ENCODE assay signal across 25 cellular contexts in the genomic region with DNA sequence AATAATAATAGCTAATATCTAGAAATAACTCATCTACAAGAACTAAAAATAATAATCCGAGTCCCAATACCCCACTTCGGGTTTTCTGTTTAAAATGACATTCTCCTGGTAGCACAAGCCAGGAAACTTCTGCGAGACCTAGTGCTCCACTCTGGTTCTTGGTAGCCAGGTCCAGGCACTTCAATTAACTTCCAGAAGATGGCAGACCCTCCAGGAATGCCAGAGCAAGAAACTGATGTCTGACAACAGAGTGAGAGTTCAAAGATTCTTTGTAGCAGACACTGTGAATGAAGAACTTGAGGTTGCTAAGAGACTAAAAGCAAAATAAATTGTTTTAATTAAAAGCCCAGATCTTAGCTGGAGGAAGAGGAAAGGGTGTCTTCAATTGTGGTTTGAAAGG.
A peak's percentile ranks its signal among the peaks of the same experiment; 100 is the strongest.
DNase-seq lines count a peak whose midpoint lies in the region; ATAC-seq and TF ChIP-seq lines count a peak whose summit lies in the region.
"Had no signal": no experiment of that assay in that cellular context is flagged by ENCODE, and none has a peak within 500 bp of the region (broad histone marks: within the 10 kb centered on the region; RNA-seq: fewer than 3 reads in every experiment).

No MANE protein-coding gene starts in this region.

- no peaks in the 10 kb centered on the region for H3K36me3 ChIP-seq in esophagus muscularis mucosa
- H3K36me3 ChIP-seq: gastrocnemius medialis had no signal

- TF ChIP-seq POLR2A in esophagus muscularis mucosa (IDR thresholded peaks at IDR 0.05; ENCODE audit: low read depth), result no peak

- no peak overlapping the region for H3K4me3 Mint-ChIP-seq in WTC11
- H3K4me3 Mint-ChIP-seq: activated CD8-positive, alpha-beta T cell treated with anti-CD3 and anti-CD28 coated beads, Interleukin-2, amount 10 ng/mL, durations not matched to agents 7 days and 5 days; activated T-cell treated with anti-CD3 and anti-CD28 coated beads, Interleukin-2, amount 50 U/mL, for 24 hours; natural killer cell; stimulated activated effector memory CD8-positive, alpha-beta T cell treated with anti-CD3 and anti-CD28 coated beads, Interleukin-12 subunit alpha, Interleukin-12 subunit beta, amount 100 ng/mL, for 72 hours; T-helper 2 cell treated with Interferon-gamma antibody and Interleukin-4, amounts not matched to agents 5 μg/mL and 100 μg/mL, for 36 hours had no signal

- POLR2A ChIA-PET in WTC11 (lab: Charles Lee), result no interaction called here

- no peaks in the 10 kb centered on the region for H3K27me3 ChIP-seq in esophagus muscularis mucosa
- H3K27me3 ChIP-seq: dorsolateral prefrontal cortex, gastrocnemius medialis, testis had no signal

- no peaks in the 10 kb centered on the region for H3K9me3 ChIP-seq in esophagus muscularis mucosa
- H3K9me3 ChIP-seq: gastrocnemius medialis, testis had no signal

- H3K27me3 Mint-ChIP-seq in WTC11 (ENCODE audit: low read depth), result no peaks in the 10 kb centered on the region
- H3K27me3 Mint-ChIP-seq: activated T-cell treated with anti-CD3 and anti-CD28 coated beads, Interleukin-2, amount 50 U/mL, for 24 hours had no signal

- intact Hi-C loops in esophagus muscularis mucosa (cut with DNase I), result no loop called here

- 84% methylated on average over 3 of the region's 3 CpGs for WGBS in esophagus muscularis mucosa

- CTCF ChIA-PET in WTC11 (lab: Charles Lee), result no interaction called here

- no peaks in the 10 kb centered on the region for H3K4me1 Mint-ChIP-seq in WTC11
- H3K4me1 Mint-ChIP-seq: natural killer cell; stimulated activated effector memory CD8-positive, alpha-beta T cell treated with anti-CD3 and anti-CD28 coated beads, Interleukin-12 subunit alpha, Interleukin-12 subunit beta, amount 100 ng/mL, for 72 hours had no signal

- peaks cover 5% of the 10 kb centered on the region for H3K36me3 Mint-ChIP-seq in WTC11
- H3K36me3 Mint-ChIP-seq: natural killer cell; stimulated activated effector memory CD8-positive, alpha-beta T cell treated with anti-CD3 and anti-CD28 coated beads, Interleukin-12 subunit alpha, Interleukin-12 subunit beta, amount 100 ng/mL, for 72 hours had no signal

- no peak overlapping the region for H3K27ac Mint-ChIP-seq in WTC11
- H3K27ac Mint-ChIP-seq: activated CD8-positive, alpha-beta T cell treated with anti-CD3 and anti-CD28 coated beads, Interleukin-2, amount 10 ng/mL, durations not matched to agents 7 days and 5 days; activated T-cell treated with anti-CD3 and anti-CD28 coated beads, Interleukin-2, amount 50 U/mL, for 24 hours; natural killer cell; stimulated activated effector memory CD8-positive, alpha-beta T cell treated with anti-CD3 and anti-CD28 coated beads, Interleukin-12 subunit alpha, Interleukin-12 subunit beta, amount 100 ng/mL, for 72 hours; T-helper 2 cell treated with Interferon-gamma antibody and Interleukin-4, amounts not matched to agents 5 μg/mL and 100 μg/mL, for 36 hours had no signal

- H3K9me3 Mint-ChIP-seq in WTC11, result peaks cover 13% of the 10 kb centered on the region

- no peak for TF ChIP-seq CTCF in WTC11 (IDR thresholded peaks at IDR 0.05)
- no peak for TF ChIP-seq CTCF in esophagus muscularis mucosa (IDR thresholded peaks at IDR 0.05)

- no peak overlapping the region for H3K27ac ChIP-seq in esophagus muscularis mucosa (replicated peaks in 1 of 4)
- H3K27ac ChIP-seq: dorsolateral prefrontal cortex, gastrocnemius medialis, testis had no signal

- peak; percentile 7 for DNase-seq in ACHN
- DNase-seq in HT-29 (ENCODE audit: low spot score), result peak; percentile 18
- DNase-seq in WTC11 (ENCODE audit: low spot score), result no peak
- peak; percentile 7 for DNase-seq in left kidney (ENCODE audit: low read depth, low spot score)
- no peak for DNase-seq in NCI-H2029 treated with DMSO at 0.1 percent for 48 hours (lab: John Stamatoyannopoulos, UW)
- DNase-seq in esophagus muscularis mucosa (ENCODE audit: extremely low spot score), result no peak
- DNase-seq in NCI-H1694 (lab: John Stamatoyannopoulos, UW), result no peak
- no peak for DNase-seq in DMS79 treated with DMSO at 0.1 percent for 48 hours (lab: John Stamatoyannopoulos, UW)
- DNase-seq: activated CD8-positive, alpha-beta T cell treated with anti-CD3 and anti-CD28 coated beads, Interleukin-2, amount 10 ng/mL, durations not matched to agents 7 days and 5 days; activated naive CD4-positive, alpha-beta T cell treated with Interleukin-2 at 50 U/mL for 16 hours; activated T-cell treated with anti-CD3 and anti-CD28 coated beads, Interleukin-2, amount 50 U/mL, for 24 hours; caudate nucleus; dorsolateral prefrontal cortex; gastrocnemius medialis; HCEC 1CT; left cardiac atrium; natural killer cell; NCI-H1105; NCI-H2171 treated with DMSO at 0.1 percent for 48 hours; NCI-H774; posterior cingulate gyrus; testis had no signal

- in situ Hi-C loops in ACHN (cut with HindIII; ENCODE audit: low pct_ligation_motif_present, low pct_unique_long_range_greater_than_20kb, low sequenced_read_pairs), result no loop called here

- no peak overlapping the region for H3K4me3 ChIP-seq in esophagus muscularis mucosa
- H3K4me3 ChIP-seq: dorsolateral prefrontal cortex, gastrocnemius medialis, testis had no signal

- H3K4me1 ChIP-seq in esophagus muscularis mucosa, result no peaks in the 10 kb centered on the region
- H3K4me1 ChIP-seq: gastrocnemius medialis, testis had no signal

- TF ChIP-seq EP300 in esophagus muscularis mucosa (IDR thresholded peaks at IDR 0.05), result no peak

- ATAC-seq in WTC11, result peak; percentile 87
- ATAC-seq: activated CD4-positive, CD25-positive, alpha-beta regulatory T cell treated with anti-CD3 and anti-CD28 coated beads, Interleukin-2, amount 50 U/mL, for 24 hours; activated CD8-positive, alpha-beta T cell treated with anti-CD3 and anti-CD28 coated beads, Interleukin-2, amount 10 ng/mL, durations not matched to agents 7 days and 5 days; gastrocnemius medialis; left cardiac atrium; natural killer cell; stimulated activated effector memory CD8-positive, alpha-beta T cell treated with anti-CD3 and anti-CD28 coated beads, Interleukin-12 subunit alpha, Interleukin-12 subunit beta, amount 100 ng/mL, for 72 hours had no signal

TF ChIP-seq in WTC11, 78 proteins besides CTCF, POLR2A, EP300 and RAD21:
- TF ChIP-seq ZNF423 (CRISPR knock-in tag; IDR thresholded peaks at IDR 0.05) (no peak), TEAD4 (CRISPR knock-in tag; IDR thresholded peaks at IDR 0.05) (no peak), GTF2I (CRISPR knock-in tag; conservative IDR thresholded peaks at IDR 0.05) (no peak), SMAD4 (CRISPR knock-in tag; IDR thresholded peaks at IDR 0.05) (no peak), OVOL2 (CRISPR knock-in tag; IDR thresholded peaks at IDR 0.05; ENCODE audit: borderline replicate concordance) (no peak), ELF4 (CRISPR knock-in tag; IDR thresholded peaks at IDR 0.05; ENCODE audit: low read depth) (no peak), ZNF396 (CRISPR knock-in tag; IDR thresholded peaks at IDR 0.05; ENCODE audit: borderline replicate concordance) (no peak), ZNF219 (CRISPR knock-in tag; IDR thresholded peaks at IDR 0.05; ENCODE audit: borderline replicate concordance) (no peak), GABPB1 (CRISPR knock-in tag; IDR thresholded peaks at IDR 0.05) (no peak), NR3C1 (CRISPR knock-in tag; conservative IDR thresholded peaks at IDR 0.05; ENCODE audit: low read depth) (no peak), TP53 (CRISPR knock-in tag; IDR thresholded peaks at IDR 0.05) (no peak), MAX (CRISPR knock-in tag; IDR thresholded peaks at IDR 0.05) (no peak)
- TF ChIP-seq, protein P1, sequence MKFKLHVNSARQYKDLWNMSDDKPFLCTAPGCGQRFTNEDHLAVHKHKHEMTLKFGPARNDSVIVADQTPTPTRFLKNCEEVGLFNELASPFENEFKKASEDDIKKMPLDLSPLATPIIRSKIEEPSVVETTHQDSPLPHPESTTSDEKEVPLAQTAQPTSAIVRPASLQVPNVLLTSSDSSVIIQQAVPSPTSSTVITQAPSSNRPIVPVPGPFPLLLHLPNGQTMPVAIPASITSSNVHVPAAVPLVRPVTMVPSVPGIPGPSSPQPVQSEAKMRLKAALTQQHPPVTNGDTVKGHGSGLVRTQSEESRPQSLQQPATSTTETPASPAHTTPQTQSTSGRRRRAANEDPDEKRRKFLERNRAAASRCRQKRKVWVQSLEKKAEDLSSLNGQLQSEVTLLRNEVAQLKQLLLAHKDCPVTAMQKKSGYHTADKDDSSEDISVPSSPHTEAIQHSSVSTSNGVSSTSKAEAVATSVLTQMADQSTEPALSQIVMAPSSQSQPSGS (CRISPR knock-in tag; IDR thresholded peaks at IDR 0.05; ENCODE audit: borderline replicate concordance, low read depth), result no peak

Comparison
In these comparisons a context has a peak if more than half of its experiments do, and no peak if none do; other contexts are left out.
1. DNase-seq: peak in ACHN (single experiment), HT-29 (single experiment) and left kidney (single experiment); none in WTC11 (single experiment), NCI-H2029 treated with DMSO at 0.1 percent for 48 hours (single experiment), esophagus muscularis mucosa (single experiment), NCI-H1694 (single experiment) and DMS79 treated with DMSO at 0.1 percent for 48 hours (single experiment).